1 cellular context compared by ENCODE assay signal in the genomic region with DNA sequence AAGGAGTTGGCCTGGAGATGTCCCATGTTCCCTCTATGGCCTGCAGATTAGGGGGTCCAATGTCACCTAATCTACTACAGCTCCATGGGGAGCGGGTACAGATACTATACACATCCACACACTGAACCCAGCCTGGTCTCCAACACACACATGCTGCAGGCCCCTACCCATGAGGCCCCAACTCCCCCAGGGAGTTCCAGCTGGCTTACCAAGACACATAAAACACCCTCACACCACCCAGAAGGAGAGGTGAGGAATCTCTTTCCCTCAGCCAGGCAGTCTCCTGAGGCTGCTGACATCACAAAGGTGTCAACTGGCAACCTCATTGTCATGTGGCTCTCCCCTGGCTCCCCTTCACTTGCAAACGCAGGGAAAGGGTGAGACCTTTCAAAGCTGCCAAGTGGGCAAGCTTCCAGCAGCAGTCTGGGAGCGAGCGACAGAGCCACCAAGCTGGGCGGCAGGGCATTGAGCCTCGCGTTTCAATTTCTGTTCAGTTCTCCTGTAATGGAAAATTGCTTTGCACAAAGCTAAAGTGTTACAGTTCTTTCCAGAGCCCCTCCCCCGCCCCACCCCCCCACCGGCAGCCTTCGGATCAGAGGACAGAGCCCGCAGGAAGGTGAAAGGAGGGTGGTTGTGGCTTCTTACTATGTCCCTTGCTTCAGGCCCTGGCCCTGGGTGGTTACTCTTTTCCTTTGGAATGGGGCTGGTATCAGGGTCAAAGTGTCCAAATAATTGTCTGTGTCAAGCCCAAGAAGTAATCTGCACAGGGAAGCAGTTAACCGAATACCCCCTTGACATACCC.
TF ChIP-seq lines count a peak whose summit lies in the region.

A gene with protein sequence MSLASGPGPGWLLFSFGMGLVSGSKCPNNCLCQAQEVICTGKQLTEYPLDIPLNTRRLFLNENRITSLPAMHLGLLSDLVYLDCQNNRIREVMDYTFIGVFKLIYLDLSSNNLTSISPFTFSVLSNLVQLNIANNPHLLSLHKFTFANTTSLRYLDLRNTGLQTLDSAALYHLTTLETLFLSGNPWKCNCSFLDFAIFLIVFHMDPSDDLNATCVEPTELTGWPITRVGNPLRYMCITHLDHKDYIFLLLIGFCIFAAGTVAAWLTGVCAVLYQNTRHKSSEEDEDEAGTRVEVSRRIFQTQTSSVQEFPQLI (plus strand): TSS at position 350 of the 802 bp plus-strand sequence. CDS start 297 bp downstream, at position 647.

TF ChIP-seq in liver, 16 proteins besides CTCF, POLR2A, EP300 and RAD21 (continued from another document):
- TF ChIP-seq, protein P1, sequence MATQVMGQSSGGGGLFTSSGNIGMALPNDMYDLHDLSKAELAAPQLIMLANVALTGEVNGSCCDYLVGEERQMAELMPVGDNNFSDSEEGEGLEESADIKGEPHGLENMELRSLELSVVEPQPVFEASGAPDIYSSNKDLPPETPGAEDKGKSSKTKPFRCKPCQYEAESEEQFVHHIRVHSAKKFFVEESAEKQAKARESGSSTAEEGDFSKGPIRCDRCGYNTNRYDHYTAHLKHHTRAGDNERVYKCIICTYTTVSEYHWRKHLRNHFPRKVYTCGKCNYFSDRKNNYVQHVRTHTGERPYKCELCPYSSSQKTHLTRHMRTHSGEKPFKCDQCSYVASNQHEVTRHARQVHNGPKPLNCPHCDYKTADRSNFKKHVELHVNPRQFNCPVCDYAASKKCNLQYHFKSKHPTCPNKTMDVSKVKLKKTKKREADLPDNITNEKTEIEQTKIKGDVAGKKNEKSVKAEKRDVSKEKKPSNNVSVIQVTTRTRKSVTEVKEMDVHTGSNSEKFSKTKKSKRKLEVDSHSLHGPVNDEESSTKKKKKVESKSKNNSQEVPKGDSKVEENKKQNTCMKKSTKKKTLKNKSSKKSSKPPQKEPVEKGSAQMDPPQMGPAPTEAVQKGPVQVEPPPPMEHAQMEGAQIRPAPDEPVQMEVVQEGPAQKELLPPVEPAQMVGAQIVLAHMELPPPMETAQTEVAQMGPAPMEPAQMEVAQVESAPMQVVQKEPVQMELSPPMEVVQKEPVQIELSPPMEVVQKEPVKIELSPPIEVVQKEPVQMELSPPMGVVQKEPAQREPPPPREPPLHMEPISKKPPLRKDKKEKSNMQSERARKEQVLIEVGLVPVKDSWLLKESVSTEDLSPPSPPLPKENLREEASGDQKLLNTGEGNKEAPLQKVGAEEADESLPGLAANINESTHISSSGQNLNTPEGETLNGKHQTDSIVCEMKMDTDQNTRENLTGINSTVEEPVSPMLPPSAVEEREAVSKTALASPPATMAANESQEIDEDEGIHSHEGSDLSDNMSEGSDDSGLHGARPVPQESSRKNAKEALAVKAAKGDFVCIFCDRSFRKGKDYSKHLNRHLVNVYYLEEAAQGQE (IDR thresholded peaks at IDR 0.05) = no peak
- TF ChIP-seq FOXA1 (IDR thresholded peaks at IDR 0.05) (no peak), HNF4G (IDR thresholded peaks at IDR 0.05) (no peak), TAF1 (conservative IDR thresholded peaks at IDR 0.05) (no peak), GABPA (IDR thresholded peaks at IDR 0.05 in 1 of 2, conservative IDR thresholded peaks at IDR 0.05 in 1 of 2) (no peak), JUND (IDR thresholded peaks at IDR 0.05) (no peak)
